30 cellular contexts compared by ENCODE assay signal in the genomic region with DNA sequence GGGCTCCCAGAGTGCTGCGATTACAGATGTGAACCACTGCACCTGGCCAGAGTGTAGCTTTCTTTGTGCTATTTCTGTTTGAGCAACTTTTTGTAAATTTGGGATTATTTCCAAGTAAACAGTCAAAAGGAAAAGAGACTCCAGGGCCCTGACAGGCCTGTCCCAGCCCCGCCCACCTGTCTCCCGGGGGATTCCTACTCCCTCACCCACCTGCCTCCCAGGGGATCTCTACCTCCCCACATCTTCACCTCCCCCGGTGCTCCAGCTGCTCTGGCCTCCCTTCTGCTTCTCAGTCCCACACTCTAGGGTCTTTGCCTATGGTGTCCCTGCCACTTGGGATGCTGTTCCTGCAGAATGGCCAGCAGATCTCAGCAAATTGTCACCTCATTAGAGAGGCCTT. TPM values are rescaled to one million over a fixed set of nuclear protein-coding genes. Genes with fewer than 3 reads are reported as not detected.
A peak's percentile ranks its signal among the peaks of the same experiment; 100 is the strongest.
DNase-seq lines count a peak whose midpoint lies in the region; ATAC-seq, FAIRE-seq and TF ChIP-seq lines count a peak whose summit lies in the region.
"Had no signal": no experiment of that assay in that cellular context is flagged by ENCODE, and none has a peak within 500 bp of the region (broad histone marks: within the 10 kb centered on the region; RNA-seq: fewer than 3 reads in every experiment).

No MANE protein-coding gene starts in this region.

- H3K4me3 ChIP-seq in right lobe of liver (no peak overlapping the region), HepG2 (replicated peaks in 1 of 3; ENCODE audit: insufficient read depth in 1 of 3, low read depth in 2 of 3, low read length in 3 of 3) (no peak overlapping the region), dorsolateral prefrontal cortex (no peak overlapping the region)
- H3K4me3 ChIP-seq: K562 had no signal

- intact Hi-C loops in right lobe of liver (cut with DNase I) (no loop called here), HepG2 (cut with micrococcal nuclease; ENCODE audit: unreplicated experiment) (no loop called here), dorsolateral prefrontal cortex (cut with DNase I) (no loop called here)

- TF ChIP-seq POLR2A in right lobe of liver (IDR thresholded peaks at IDR 0.05) = no peak
- no peak for TF ChIP-seq POLR2A in HepG2 (IDR thresholded peaks at IDR 0.05; ENCODE audit: insufficient read depth in 1 of 2, low read depth in 2 of 2, low read length in 2 of 2)

- CTCF ChIA-PET in HepG2 (lab: Yijun Ruan, JAX; ENCODE audit: low intra/inter-chr PET ratio, low total read pairs) = no interaction called here

- H3K36me3 ChIP-seq in right lobe of liver (no peaks in the 10 kb centered on the region), HepG2 (replicated peaks in 1 of 2; ENCODE audit: control insufficient read depth in 1 of 2, insufficient read depth in 2 of 2, low read length in 2 of 2) (no peaks in the 10 kb centered on the region)

- TF ChIP-seq CTCF in right lobe of liver (IDR thresholded peaks at IDR 0.05) = no peak
- TF ChIP-seq CTCF in HepG2 (CRISPR knock-in tag; IDR thresholded peaks at IDR 0.05) = no peak
- TF ChIP-seq CTCF in dorsolateral prefrontal cortex (IDR thresholded peaks at IDR 0.05 in 54 of 56, conservative IDR thresholded peaks at IDR 0.05 in 2 of 56; ENCODE audit: low read depth in 1 of 56, partially characterized antibody in 56 of 56) = no peak

- no peak overlapping the region for H2AFZ ChIP-seq in HepG2 (ENCODE audit: low read length)

- in situ Hi-C loops in HepG2 (cut with HindIII; ENCODE audit: extremely low pct_ligation_motif_present, low pct_unique_long_range_greater_than_20kb) = no loop called here

- BruUV-seq in HepG2 (replicated peaks; lab: Mats Ljungman, UMichigan) = no TSS peak

- POLR2A ChIA-PET in HepG2 (lab: Yijun Ruan, JAX) = no interaction called here

- H3K27me3 ChIP-seq in right lobe of liver (no peaks in the 10 kb centered on the region), HepG2 (ENCODE audit: control insufficient read depth in 1 of 2, insufficient read depth in 2 of 2, low read length in 2 of 2) (peaks cover 8 to 44% of the 10 kb centered on the region in 2 experiments; a peak in 4 of 5 replicates), dorsolateral prefrontal cortex (peaks cover 0 to 3% (median 0%) of the 10 kb centered on the region in 45 donors)

- H3K9me3 ChIP-seq in right lobe of liver (no peaks in the 10 kb centered on the region), HepG2 (ENCODE audit: low read length) (no peaks in the 10 kb centered on the region)
- H3K9me3 ChIP-seq: SK-N-SH had no signal

- ATAC-seq in right lobe of liver (no peak), HepG2 (no peak)
- ATAC-seq: CD8-positive, alpha-beta T cell; K562 had no signal

- FAIRE-seq in HepG2 (lab: Jason Lieb, UNC) = no peak
- FAIRE-seq: A204.1, GM12892, GM19239, H54, K562, RCC 7860 had no signal

- no peak for TF ChIP-seq EP300 in HepG2 (IDR thresholded peaks at IDR 0.05; ENCODE audit: low read depth in 2 of 2, low read length in 2 of 2)
- TF ChIP-seq EP300 in HepG2 (CRISPR knock-in tag; IDR thresholded peaks at IDR 0.05; ENCODE audit: borderline replicate concordance) = no peak

- WGBS in right lobe of liver (ENCODE audit: insufficient coverage, low coverage, low lambda C conversion rate, missing lambda C conversion rate) = 52% methylated on average over 4 of the region's 4 CpGs
- WGBS in HepG2 (ENCODE audit: low lambda C conversion rate) = 8% methylated on average over 4 of the region's 4 CpGs

- H3K4me1 ChIP-seq in right lobe of liver (no peaks in the 10 kb centered on the region), HepG2 (ENCODE audit: insufficient read depth, low read length) (no peaks in the 10 kb centered on the region)

- no peak for TF ChIP-seq RAD21 in HepG2 (CRISPR knock-in tag; IDR thresholded peaks at IDR 0.05)

- H3K9ac ChIP-seq in HepG2 (ENCODE audit: insufficient read depth, low read depth, low read length) = no peak overlapping the region
- H3K9ac ChIP-seq: SK-N-SH had no signal

- H4K20me1 ChIP-seq in HepG2 (ENCODE audit: insufficient read depth, low read length) = no peaks in the 10 kb centered on the region

- DNase-seq in right lobe of liver = peak in 2 of 3 donors; percentile 28 to 39
- no peak for DNase-seq in HepG2 (ENCODE audit: low spot score)
- peak; percentile 36 for DNase-seq in NCI-H2171 (lab: John Stamatoyannopoulos, UW)
- peak in 2 of 10 donors; percentile 27 to 30 for DNase-seq in dorsolateral prefrontal cortex
- DNase-seq in medulla oblongata (ENCODE audit: extremely low spot score) = no peak
- no peak for DNase-seq in retina
- DNase-seq in CD1c-positive myeloid dendritic cell (ENCODE audit: extremely low spot score) = no peak
- DNase-seq: AML-193; C1 segment of cervical spinal cord; CD8-positive, alpha-beta T cell; DMS153; DND-41; Kasumi-1; NCI-H1092 treated with DMSO at 0.1 percent for 48 hours; NCI-H1694; NCI-H2029 treated with DMSO at 0.1 percent for 48 hours; NCI-H345; NCI-H510A treated with DMSO at 0.1 percent for 48 hours; SK-N-SH; SW 1271 had no signal

- no peaks in the 10 kb centered on the region for H3K79me2 ChIP-seq in HepG2 (ENCODE audit: insufficient read depth, low read length)

- H3K27ac ChIP-seq in right lobe of liver (no peak overlapping the region), HepG2 (ENCODE audit: extremely low read length, insufficient read depth, low read length) (no peak overlapping the region), dorsolateral prefrontal cortex (peak overlapping the region in 47 of 59 donors; percentile 4 to 95 (median 85)), temporal lobe (ENCODE audit: low read depth, low read length) (peak overlapping the region; percentile 84)

- H3K4me2 ChIP-seq in HepG2 (ENCODE audit: low read depth, low read length) = no peak overlapping the region
- H3K4me2 ChIP-seq: SK-N-SH had no signal

TF ChIP-seq in HepG2, 621 proteins besides CTCF, POLR2A, EP300 and RAD21:
- TF ChIP-seq, protein P1, sequence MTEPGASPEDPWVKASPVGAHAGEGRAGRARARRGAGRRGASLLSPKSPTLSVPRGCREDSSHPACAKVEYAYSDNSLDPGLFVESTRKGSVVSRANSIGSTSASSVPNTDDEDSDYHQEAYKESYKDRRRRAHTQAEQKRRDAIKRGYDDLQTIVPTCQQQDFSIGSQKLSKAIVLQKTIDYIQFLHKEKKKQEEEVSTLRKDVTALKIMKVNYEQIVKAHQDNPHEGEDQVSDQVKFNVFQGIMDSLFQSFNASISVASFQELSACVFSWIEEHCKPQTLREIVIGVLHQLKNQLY (CRISPR knock-in tag; IDR thresholded peaks at IDR 0.05) = no peak
- TF ChIP-seq PAWR (CRISPR knock-in tag; IDR thresholded peaks at IDR 0.05; ENCODE audit: borderline replicate concordance) = no peak
- TF ChIP-seq ZNF790 (CRISPR knock-in tag; IDR thresholded peaks at IDR 0.05; ENCODE audit: borderline replicate concordance) = no peak
- TF ChIP-seq ZNF230 (CRISPR knock-in tag; IDR thresholded peaks at IDR 0.05) = no peak
- no peak for TF ChIP-seq FOXJ3 (CRISPR knock-in tag; IDR thresholded peaks at IDR 0.05; ENCODE audit: borderline replicate concordance)
TF ChIP-seq in HepG2: peak in this region for 0.

RNA-seq across cellular contexts. Expression of a gene that starts 7.0 kb away (rescaled TPM):
- total RNA-seq in right lobe of liver (under 1 TPM in 5 of 6 experiments, not detected in 1; 0.20 to 0.82 (median 0.37) TPM), HepG2 (2016; rRNA removed; fragmentation: Illumina TruSeq; extraction: Trizol) (not detected in 2 replicates), dorsolateral prefrontal cortex (10 to 100 TPM in 28 of 120 experiments, 1 to 10 TPM in 92; 3.5 to 13.9 (median 8.1) TPM), temporal lobe (1.7 TPM)
- total RNA-seq in HepG2 (2016; cell fraction: cytosol; rRNA removed; fragmentation: Illumina TruSeq; extraction: Trizol; ENCODE audit: low read depth) = not detected in 2 replicates
- total RNA-seq in HepG2 (2016; cell fraction: insoluble cytoplasmic fraction; rRNA removed; fragmentation: Illumina TruSeq; extraction: Trizol) = not detected in 2 replicates
- not detected in 2 replicates for total RNA-seq in HepG2 (2016; cell fraction: membrane; rRNA removed; fragmentation: Illumina TruSeq; extraction: Trizol)
- total RNA-seq in HepG2 (2016; cell fraction: nucleus; rRNA removed; fragmentation: Illumina TruSeq; extraction: Trizol) = not detected in 2 replicates
- polyA plus RNA-seq in HepG2 (2011; rRNA removed) = not detected in 2 replicates
- polyA plus RNA-seq in HepG2 (2011; cell fraction: cytosol; rRNA removed) = not detected in 2 replicates
- not detected in 2 replicates for polyA plus RNA-seq in HepG2 (2011; cell fraction: nucleus; rRNA removed)
- polyA plus RNA-seq in HepG2 (2012) = not detected in 2 replicates
- polyA plus RNA-seq in HepG2 (2016; cell fraction: cytosol; fragmentation: Illumina TruSeq; extraction: Trizol; ENCODE audit: low read depth) = not detected in 2 replicates
- not detected in 2 replicates for polyA plus RNA-seq in HepG2 (2016; cell fraction: insoluble cytoplasmic fraction; fragmentation: Illumina TruSeq; extraction: Trizol; ENCODE audit: low read depth)
- not detected in 2 replicates for polyA plus RNA-seq in HepG2 (2016; cell fraction: membrane; fragmentation: Illumina TruSeq; extraction: Trizol; ENCODE audit: low read depth)
- not detected in 2 replicates for polyA plus RNA-seq in HepG2 (2016; cell fraction: nucleus; fragmentation: Illumina TruSeq; extraction: Trizol; ENCODE audit: insufficient read depth, low read depth)
- polyA minus RNA-seq in HepG2 (2011; rRNA and poly(A)+ RNA removed; ENCODE audit: low replicate concordance) = 0.33 TPM in 1 of 2 replicates, not detected in the other
- not detected in 2 replicates for polyA minus RNA-seq in HepG2 (2011; cell fraction: cytosol; rRNA and poly(A)+ RNA removed)
- not detected in 2 replicates for polyA minus RNA-seq in HepG2 (2011; cell fraction: nucleus; rRNA and poly(A)+ RNA removed)
- total RNA-seq: CD8-positive, alpha-beta T cell; HT1080; K562; M059J had no signal
- polyA plus RNA-seq: AG04450, K562, SK-N-SH had no signal

Comparison
In these comparisons a context has a peak if more than half of its experiments do, and no peak if none do; other contexts are left out.
1. DNase-seq: peak in right lobe of liver (2 of 3) and NCI-H2171 (single experiment); none in HepG2 (single experiment), medulla oblongata (single experiment), retina (single experiment) and CD1c-positive myeloid dendritic cell (single experiment).
2. H3K27ac ChIP-seq: peak in dorsolateral prefrontal cortex (47 of 59) and temporal lobe (single experiment); none in right lobe of liver (0 of 3) and HepG2 (single experiment).